In genomic region chr6:154815938-154816820, GRCh38 we compare ENCODE assay signal across 22 cellular contexts.
DNase-seq lines count a peak whose midpoint lies in the region; ATAC-seq and TF ChIP-seq lines count a peak whose summit lies in the region.
"Had no signal": no experiment of that assay in that cellular context is flagged by ENCODE, and none has a peak within 500 bp of the region (broad histone marks: within the 10 kb centered on the region; RNA-seq: fewer than 3 reads in every experiment).

No MANE protein-coding gene starts in this region.

- no peak overlapping the region for H3K4me3 Mint-ChIP-seq in stimulated activated naive CD8-positive, alpha-beta T cell treated with anti-CD3 and anti-CD28 coated beads, Interleukin-15, Interleukin-2, amounts not matched to agents 100 ng/mL and 50 ng/mL, for 24 hours
- H3K4me3 Mint-ChIP-seq: nephron had no signal

- H3K4me1 ChIP-seq in mesodermal cell (ENCODE audit: control insufficient read depth, insufficient read depth, low read length, poor library complexity, severe bottlenecking): no peaks in the 10 kb centered on the region
- H3K4me1 ChIP-seq: esophagus squamous epithelium, stomach had no signal

- H3K36me3 ChIP-seq in mesodermal cell (ENCODE audit: control insufficient read depth, insufficient read depth, low read length): peaks cover 80% of the 10 kb centered on the region

- no peaks in the 10 kb centered on the region for H3K9me3 Mint-ChIP-seq in stimulated activated naive CD8-positive, alpha-beta T cell treated with anti-CD3 and anti-CD28 coated beads, Interleukin-15, Interleukin-2, amounts not matched to agents 100 ng/mL and 50 ng/mL, for 24 hours
- H3K9me3 Mint-ChIP-seq: nephron had no signal

- peaks cover 72% of the 10 kb centered on the region for H3K36me3 Mint-ChIP-seq in stimulated activated naive CD8-positive, alpha-beta T cell treated with anti-CD3 and anti-CD28 coated beads, Interleukin-15, Interleukin-2, amounts not matched to agents 100 ng/mL and 50 ng/mL, for 24 hours (ENCODE audit: low read depth)

- ATAC-seq in stimulated activated naive CD8-positive, alpha-beta T cell treated with anti-CD3 and anti-CD28 coated beads, Interleukin-15, Interleukin-2, amounts not matched to agents 100 U/mL and 50 U/mL, for 24 hours: no peak
- ATAC-seq in GM18861 (IDR thresholded peaks at IDR 0.05; ENCODE audit: unreplicated experiment): no peak
- ATAC-seq in Right ventricle myocardium inferior: no peak
- ATAC-seq: left ventricle myocardium superior, sciatic nerve had no signal

- TF ChIP-seq CTCF in astrocyte of the cerebellum (IDR thresholded peaks at IDR 0.05; ENCODE audit: low read depth, low read length, missing control alignments): no peak

- no peak for DNase-seq in stimulated activated naive CD8-positive, alpha-beta T cell treated with anti-CD3 and anti-CD28 coated beads, Interleukin-15, Interleukin-2, amounts not matched to agents 100 U/mL and 50 U/mL, for 24 hours
- peak; percentile 16 for DNase-seq in astrocyte of the cerebellum (ENCODE audit: low read depth)
- DNase-seq in NCI-H2029 treated with DMSO at 0.1 percent for 48 hours (lab: John Stamatoyannopoulos, UW): no peak
- no peak for DNase-seq in T-helper 1 cell
- DNase-seq in Right ventricle myocardium inferior (ENCODE audit: missing footprints): no peak
- DNase-seq: activated CD4-positive, alpha-beta T cell treated with anti-CD3 and anti-CD28 coated beads for 4 hours; activated T-cell treated with anti-CD3 and anti-CD28 coated beads, Interleukin-2, amount 50 U/mL, for 1 hour; amniotic stem cell; dermis blood vessel endothelial cell; esophagus squamous epithelium; KBM-7; left ventricle myocardium superior; NCI-H187; NCI-H82; stomach; T-helper 9 cell had no signal

- intact Hi-C loops in Right ventricle myocardium inferior (cut with DNase I): no loop called here

- 95 to 100% methylated on average over 2 to 3 of the region's 5 CpGs for WGBS in mesodermal cell (ENCODE audit: insufficient coverage in 2 of 2), 2 experiments

- H3K27ac ChIP-seq in mesodermal cell (ENCODE audit: low read depth, low read length, severe bottlenecking): peak overlapping the region; percentile 18
- H3K27ac ChIP-seq: esophagus squamous epithelium, RWPE1, stomach had no signal

- no peaks in the 10 kb centered on the region for H3K27me3 Mint-ChIP-seq in stimulated activated naive CD8-positive, alpha-beta T cell treated with anti-CD3 and anti-CD28 coated beads, Interleukin-15, Interleukin-2, amounts not matched to agents 100 ng/mL and 50 ng/mL, for 24 hours

- peaks cover 5% of the 10 kb centered on the region for H3K4me1 Mint-ChIP-seq in stimulated activated naive CD8-positive, alpha-beta T cell treated with anti-CD3 and anti-CD28 coated beads, Interleukin-15, Interleukin-2, amounts not matched to agents 100 ng/mL and 50 ng/mL, for 24 hours (ENCODE audit: low read depth)
- H3K4me1 Mint-ChIP-seq: nephron had no signal

- H3K27ac Mint-ChIP-seq in stimulated activated naive CD8-positive, alpha-beta T cell treated with anti-CD3 and anti-CD28 coated beads, Interleukin-15, Interleukin-2, amounts not matched to agents 100 ng/mL and 50 ng/mL, for 24 hours: peak overlapping the region; percentile 5
- H3K27ac Mint-ChIP-seq: nephron had no signal

- no peaks in the 10 kb centered on the region for H3K9me3 ChIP-seq in mesodermal cell (ENCODE audit: control insufficient read depth, low read length)
- H3K9me3 ChIP-seq: esophagus squamous epithelium, stomach had no signal

- in situ Hi-C loops in astrocyte of the cerebellum (cut with HindIII; ENCODE audit: low sequenced_read_pairs): no loop called here

- no peak overlapping the region for H3K4me3 ChIP-seq in astrocyte of the cerebellum (ENCODE audit: low read depth, low read length)
- no peak overlapping the region for H3K4me3 ChIP-seq in mesodermal cell (ENCODE audit: extremely low read depth, insufficient read depth, low read length, poor library complexity, severe bottlenecking)
- H3K4me3 ChIP-seq: esophagus squamous epithelium, stomach had no signal
